ENCODE assay signal across 10 cellular contexts in genomic region chr16:82016268-82016667, GRCh38. TPM values are rescaled to one million over a fixed set of nuclear protein-coding genes. Genes with fewer than 3 reads are reported as not detected.
DNase-seq lines count a peak whose midpoint lies in the region; ATAC-seq, FAIRE-seq and TF ChIP-seq lines count a peak whose summit lies in the region.
"Had no signal": no experiment of that assay in that cellular context is flagged by ENCODE, and none has a peak within 500 bp of the region (broad histone marks: within the 10 kb centered on the region; RNA-seq: fewer than 3 reads in every experiment).

No MANE protein-coding gene starts in this region.

- H3K27me3 ChIP-seq in right atrium auricular region = no peaks in the 10 kb centered on the region
- H3K27me3 ChIP-seq in RWPE2 (ENCODE audit: insufficient read depth, poor library complexity, severe bottlenecking) = no peaks in the 10 kb centered on the region
- no peaks in the 10 kb centered on the region for H3K27me3 ChIP-seq in right cardiac atrium (ENCODE audit: control insufficient read depth, insufficient read depth)
- peaks cover 36% of the 10 kb centered on the region for H3K27me3 ChIP-seq in CD4-positive, alpha-beta T cell (ENCODE audit: control insufficient read depth, insufficient read depth, low read length)

- POLR2A ChIA-PET in CD4-positive, alpha-beta T cell (lab: Charles Lee) = no interaction called here

- CTCF ChIA-PET in CD4-positive, alpha-beta T cell (lab: Charles Lee) = no interaction called here

- FAIRE-seq in urothelium cell line (lab: Jason Lieb, UNC) = no peak

- H3K4me1 ChIP-seq in right atrium auricular region (no peaks in the 10 kb centered on the region), RWPE2 (ENCODE audit: insufficient read depth, poor library complexity, severe bottlenecking) (no peaks in the 10 kb centered on the region), right cardiac atrium (ENCODE audit: control insufficient read depth, insufficient read depth, low read length) (no peaks in the 10 kb centered on the region)

- H3K9me3 Mint-ChIP-seq in CD4-positive, alpha-beta T cell = peaks cover 2% of the 10 kb centered on the region

- no peak overlapping the region for H3K4me3 Mint-ChIP-seq in CD4-positive, alpha-beta T cell
- H3K4me3 Mint-ChIP-seq: brain had no signal

- 28% methylated on average over 7 of the region's 7 CpGs for WGBS in right cardiac atrium

- H3K9me3 ChIP-seq in right atrium auricular region (peaks cover 0 to 12% of the 10 kb centered on the region in 2 donors), RWPE2 (ENCODE audit: severe bottlenecking) (no peaks in the 10 kb centered on the region), right cardiac atrium (ENCODE audit: control insufficient read depth, low read length) (no peaks in the 10 kb centered on the region)
- H3K9me3 ChIP-seq in CD4-positive, alpha-beta T cell (ENCODE audit: control insufficient read depth, low read length) = peaks cover 20% of the 10 kb centered on the region

- no peak for DNase-seq in left cardiac atrium
- DNase-seq in right atrium auricular region (ENCODE audit: low spot score) = no peak
- no peak for DNase-seq in RWPE2 (ENCODE audit: low spot score)
- DNase-seq in right cardiac atrium = no peak
- DNase-seq in urothelium cell line (ENCODE audit: low spot score) = peak; percentile 36
- no peak for DNase-seq in SIG-M5 (lab: John Stamatoyannopoulos, UW)
- no peak for DNase-seq in CD4-positive, alpha-beta T cell

- no peak overlapping the region for H3K27ac Mint-ChIP-seq in CD4-positive, alpha-beta T cell
- H3K27ac Mint-ChIP-seq: brain had no signal

- H3K36me3 Mint-ChIP-seq in CD4-positive, alpha-beta T cell (ENCODE audit: low read depth) = peaks cover 7% of the 10 kb centered on the region
- H3K36me3 Mint-ChIP-seq: brain had no signal

- peaks cover 10% of the 10 kb centered on the region for H3K4me1 Mint-ChIP-seq in CD4-positive, alpha-beta T cell (ENCODE audit: low read depth)
- H3K4me1 Mint-ChIP-seq: brain had no signal

- H3K4me3 ChIP-seq in right atrium auricular region (no peak overlapping the region), RWPE2 (ENCODE audit: severe bottlenecking) (peak overlapping the region; percentile 2), right cardiac atrium (ENCODE audit: low read length) (no peak overlapping the region)

- peaks cover 62% of the 10 kb centered on the region for H3K27me3 Mint-ChIP-seq in CD4-positive, alpha-beta T cell

- ATAC-seq in left cardiac atrium (peak; percentile 34 to 46), RWPE2 (ENCODE audit: low read depth) (peak; percentile 46; the same call in 2 of the 3 replicates), right cardiac atrium (peak; percentile 38 to 86), HG03521 (IDR thresholded peaks at IDR 0.05; ENCODE audit: unreplicated experiment) (no peak)
- ATAC-seq in CD4-positive, alpha-beta T cell (ENCODE audit: poor library complexity) = no peak

- H3K27ac ChIP-seq in right atrium auricular region = no peak overlapping the region
- H3K27ac ChIP-seq in RWPE2 (ENCODE audit: poor library complexity, severe bottlenecking) = no peak overlapping the region
- H3K27ac ChIP-seq in right cardiac atrium (ENCODE audit: low read length) = no peak overlapping the region
- H3K27ac ChIP-seq in CD4-positive, alpha-beta T cell (ENCODE audit: low read depth, low read length) = no peak overlapping the region

- intact Hi-C loops in left cardiac atrium (cut with DNase I) = no loop called here
- intact Hi-C loops in right cardiac atrium (cut with DNase I) = no loop called here
- intact Hi-C loops in CD4-positive, alpha-beta T cell (cut with DNase I, micrococcal nuclease) = loop anchor here in 1 of 2 experiments (5.0 kb wide), 1 partner anchor 699 kb away; no protein-coding TSS in a partner anchor

- TF ChIP-seq CTCF in right atrium auricular region (IDR thresholded peaks at IDR 0.05) = peak in 1 of 2 donors; percentile 38
- peak; percentile 52 for TF ChIP-seq CTCF in RWPE2 (IDR thresholded peaks at IDR 0.05; ENCODE audit: poor library complexity, severe bottlenecking)
- TF ChIP-seq CTCF in CD4-positive, alpha-beta T cell (IDR thresholded peaks at IDR 0.05) = no peak

- H3K36me3 ChIP-seq in right atrium auricular region (no peaks in the 10 kb centered on the region), RWPE2 (ENCODE audit: low read depth) (no peaks in the 10 kb centered on the region)

RNA-seq across cellular contexts. Expression of gene SDR42E1, which starts 5.0 kb away (rescaled TPM):
- total RNA-seq in left cardiac atrium (1 to 10 TPM in 1 of 2 donors, under 1 TPM in 1; 0.94 to 1.4 TPM), right atrium auricular region (under 1 TPM; 0.11 to 0.90 TPM), right cardiac atrium (1 to 10 TPM; 1.9 to 3.4 (median 2.6) TPM)
- polyA plus RNA-seq in right cardiac atrium = 0.43 TPM
- 1 to 10 TPM; 4.5 to 7.6 TPM for total RNA-seq in CD4-positive, alpha-beta T cell
- total RNA-seq: G401 had no signal

RNA-seq across cellular contexts. Expression of gene HSD17B2, which starts 18.8 kb away (rescaled TPM):
- total RNA-seq in left cardiac atrium (not detected), right atrium auricular region (not detected), right cardiac atrium (not detected)
- polyA plus RNA-seq in right cardiac atrium = not detected
- total RNA-seq in CD4-positive, alpha-beta T cell = not detected

Comparison
In these comparisons a context has a peak if more than half of its experiments do, and no peak if none do; other contexts are left out.
1. ATAC-seq: peak in left cardiac atrium (2 of 2), RWPE2 (single experiment) and right cardiac atrium (2 of 2); none in HG03521 (single experiment) and CD4-positive, alpha-beta T cell (single experiment).